In the genomic region with DNA sequence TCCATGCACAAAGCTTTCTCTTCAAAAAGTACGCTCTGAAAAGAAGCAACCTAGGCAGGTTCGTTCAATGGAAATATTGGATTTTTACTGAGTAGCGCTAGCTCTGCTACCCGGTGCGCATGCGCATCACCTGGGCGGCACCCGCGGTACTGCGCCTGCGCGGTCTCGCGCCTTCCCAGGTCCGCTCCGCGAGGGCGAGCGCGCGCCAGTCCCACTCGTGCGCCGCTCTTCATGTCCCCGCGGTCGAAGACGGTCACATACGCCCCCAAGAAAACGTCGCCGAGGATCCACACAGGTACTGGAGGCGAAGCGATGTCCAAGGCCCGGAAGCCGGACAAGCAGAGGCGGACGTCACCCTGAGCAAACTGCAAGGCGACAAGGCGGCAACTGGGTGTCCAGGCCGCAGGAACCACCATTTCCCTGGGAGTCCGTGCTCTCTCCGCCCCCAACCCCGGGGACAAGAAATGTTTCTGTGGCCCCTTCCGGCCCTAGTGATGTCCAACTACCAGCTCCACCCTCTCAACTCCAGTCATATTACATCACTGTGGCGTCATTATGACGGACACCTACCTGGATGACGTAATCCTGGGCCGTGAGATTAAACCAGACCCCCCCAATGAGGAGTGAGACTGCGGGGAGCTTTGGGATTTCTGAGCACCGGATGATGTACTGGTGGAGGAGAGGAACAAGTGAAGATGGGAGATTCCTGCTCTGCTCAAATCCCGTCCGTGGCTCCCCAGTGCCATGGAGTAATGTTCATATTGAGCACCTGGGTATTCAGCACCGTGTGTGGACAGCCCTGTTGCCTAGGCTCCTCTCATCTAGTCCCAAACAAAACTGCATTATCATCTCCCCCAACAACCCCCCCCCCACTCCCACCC, we compare ENCODE assay signal across 8 cellular contexts.
DNase-seq lines count a peak whose midpoint lies in the region; ATAC-seq and TF ChIP-seq lines count a peak whose summit lies in the region.

No MANE protein-coding gene starts in this region.

- peak overlapping the region; percentile 58 for H3K4me3 ChIP-seq in WERI-Rb-1 (ENCODE audit: low read depth, low read length)

- H3K27me3 ChIP-seq in WERI-Rb-1 (ENCODE audit: insufficient read depth, low read depth, severe bottlenecking) = no peaks in the 10 kb centered on the region

- H3K36me3 ChIP-seq in WERI-Rb-1 = peaks cover 4% of the 10 kb centered on the region; the same call in 1 of the 2 replicates

- DNase-seq in DMS 273 treated with DMSO at 0.1 percent for 48 hours (lab: John Stamatoyannopoulos, UW) (peak; percentile 41), HuH-7.5 (ENCODE audit: low spot score) (peak; percentile 89), WERI-Rb-1 (peak; percentile 66), caudate nucleus (lab: John Stamatoyannopoulos, UW) (peak in 54 of 61 donors; percentile 52 to 98 (median 85)), left kidney (ENCODE audit: low read depth, low spot score) (peak; percentile 93), OCI-M1 (lab: John Stamatoyannopoulos, UW) (no peak)
- DNase-seq in stimulated activated CD4-positive, alpha-beta T cell treated with anti-CD3 and anti-CD28 coated beads, Interleukin-4, amount 100 ng/mL, for 1 hour = peak; percentile 84

- no peak for TF ChIP-seq CTCF in WERI-Rb-1 (IDR thresholded peaks at IDR 0.05; ENCODE audit: low read depth, low read length)

- H3K27ac ChIP-seq in WERI-Rb-1 (peak overlapping the region; percentile 67), caudate nucleus (ENCODE audit: low read depth, low read length) (peak overlapping the region; percentile 96)

- H3K9me3 ChIP-seq in WERI-Rb-1 (ENCODE audit: severe bottlenecking) = peaks cover 7% of the 10 kb centered on the region

- peak; percentile 19 for ATAC-seq in GM21423 (IDR thresholded peaks at IDR 0.05; ENCODE audit: unreplicated experiment)
